ENCODE assay signal across 9 cellular contexts in the genomic region with DNA sequence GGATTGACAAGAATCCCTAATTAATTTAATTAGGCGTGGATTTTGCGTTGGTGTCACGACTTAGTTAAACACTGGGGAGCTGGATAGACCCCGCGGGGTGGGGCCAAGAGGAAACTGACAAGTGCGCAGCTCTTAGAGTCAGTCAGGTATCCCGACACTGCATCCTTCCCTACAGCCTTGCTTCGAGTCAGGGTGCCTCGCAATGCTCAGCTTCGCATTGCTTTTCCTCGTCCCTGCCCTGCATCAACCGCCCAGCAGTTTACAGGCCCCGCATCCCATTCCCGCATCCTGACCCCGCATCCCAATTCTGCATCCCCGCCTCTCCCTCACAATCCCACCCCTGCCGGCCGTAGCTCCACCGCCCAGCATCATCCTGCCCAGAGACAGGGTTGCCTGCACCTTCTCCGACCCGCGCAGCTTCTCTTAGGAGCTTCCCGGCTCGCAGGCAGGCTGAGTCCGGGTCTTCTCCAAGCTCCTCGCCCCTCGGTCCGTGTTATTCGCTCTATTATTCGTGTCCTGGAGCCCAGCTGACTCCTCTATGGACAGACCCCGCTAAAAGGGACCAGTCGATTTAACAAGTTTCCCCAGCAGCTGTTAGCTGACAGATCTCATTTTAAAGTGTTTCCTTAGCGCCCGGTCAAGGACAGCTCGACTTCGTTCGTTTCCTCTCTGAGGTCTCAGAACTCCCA. TPM values are rescaled to one million over a fixed set of nuclear protein-coding genes. Genes with fewer than 3 reads are reported as not detected.
DNase-seq lines count a peak whose midpoint lies in the region; ATAC-seq, FAIRE-seq and TF ChIP-seq lines count a peak whose summit lies in the region.
"Had no signal": no experiment of that assay in that cellular context is flagged by ENCODE, and none has a peak within 500 bp of the region (broad histone marks: within the 10 kb centered on the region; RNA-seq: fewer than 3 reads in every experiment).

No MANE protein-coding gene starts in this region.

- ATAC-seq in GM23338 (peak; percentile 15), thoracic aorta (ENCODE audit: insufficient number of reproducible peaks, low FRiP score, low read depth) (no peak), HG02840 (IDR thresholded peaks at IDR 0.05; ENCODE audit: low FRiP score, unreplicated experiment) (no peak)
- ATAC-seq: left colon had no signal

- in situ Hi-C loops in brain microvascular endothelial cell (cut with HindIII; ENCODE audit: low pct_ligation_motif_present, low sequenced_read_pairs): no loop called here

- TF ChIP-seq RAD21 in SK-N-SH (IDR thresholded peaks at IDR 0.05; ENCODE audit: low read length): no peak

- POLR2A ChIA-PET in SK-N-SH (lab: Yijun Ruan, JAX): interaction anchor here (0.5 to 1.0 kb wide), 2 partner anchors 227 to 669 kb away, joined by 3 read pairs; no protein-coding TSS in a partner anchor

- H3K9me2 ChIP-seq in GM23338 (ENCODE audit: insufficient read depth) (no peaks in the 10 kb centered on the region), SK-N-SH (no peaks in the 10 kb centered on the region)

- H3F3A ChIP-seq in GM23338 (replicated peaks; ENCODE audit: low read depth) (peaks cover 11% of the 10 kb centered on the region), SK-N-SH (replicated peaks; ENCODE audit: insufficient read depth) (peaks cover 16% of the 10 kb centered on the region)

- H3K4me3 ChIP-seq in GM23338: peak overlapping the region; percentile 81
- peak overlapping the region; percentile 90 to 91 for H3K4me3 ChIP-seq in SK-N-SH (ENCODE audit: low read depth in 2 of 2, low read length in 1 of 2)
- H3K4me3 ChIP-seq in thoracic aorta: peak overlapping the region; percentile 78
- H3K4me3 ChIP-seq in small intestine (ENCODE audit: low read depth in 1 of 2, low read length in 2 of 2): peak overlapping the region in 1 of 2 donors; percentile 14
- H3K4me3 ChIP-seq in brain microvascular endothelial cell (ENCODE audit: low read depth, low read length): no peak overlapping the region

- peak overlapping the region; percentile 94 for H2AFZ ChIP-seq in GM23338
- H2AFZ ChIP-seq in SK-N-SH (ENCODE audit: low read depth): peak overlapping the region; percentile 99

- H4K20me1 ChIP-seq in GM23338 (replicated peaks; ENCODE audit: insufficient read depth): no peaks in the 10 kb centered on the region
- peaks cover 3% of the 10 kb centered on the region; the same call in 1 of the 2 replicates for H4K20me1 ChIP-seq in SK-N-SH (ENCODE audit: insufficient read depth)

- H3K9ac ChIP-seq in SK-N-SH: peak overlapping the region; percentile 77; the same call in 1 of the 2 replicates

- H3K4me1 Mint-ChIP-seq in GM23338 (peaks cover 44% of the 10 kb centered on the region), glutamatergic neuron (ENCODE audit: low read depth, unreplicated experiment) (peaks cover 23% of the 10 kb centered on the region)

- H3K27me3 ChIP-seq in GM23338 (ENCODE audit: insufficient read depth) (peaks cover 76% of the 10 kb centered on the region), SK-N-SH (ENCODE audit: insufficient read depth) (no peaks in the 10 kb centered on the region), thoracic aorta (replicated peaks; ENCODE audit: insufficient read depth) (peaks cover 9% of the 10 kb centered on the region), small intestine (ENCODE audit: control insufficient read depth in 2 of 2, insufficient read depth in 2 of 2, low read length in 2 of 2) (peaks cover 0 to 32% of the 10 kb centered on the region in 2 donors), brain microvascular endothelial cell (replicated peaks) (peaks cover 61% of the 10 kb centered on the region)

- 10% methylated on average over 31 of the region's 37 CpGs for WGBS in SK-N-SH (ENCODE audit: low lambda C conversion rate)
- WGBS in small intestine, 3 donors: 3 to 5% (median 4%) methylated on average over 37 of the region's 37 CpGs

- DNase-seq in COR-L47 (lab: John Stamatoyannopoulos, UW): peak; percentile 24
- DNase-seq in GM23338 (ENCODE audit: low spot score): peak; percentile 78
- DNase-seq in SK-N-SH: peak; percentile 63
- peak; percentile 74 for DNase-seq in glutamatergic neuron
- no peak for DNase-seq in thoracic aorta (ENCODE audit: low spot score)
- DNase-seq in small intestine: no peak
- no peak for DNase-seq in brain microvascular endothelial cell

- CTCF ChIA-PET in SK-N-SH (lab: Yijun Ruan, JAX): interaction anchor here (0.7 to 3.0 kb wide), 4 partner anchors 197 to 386 kb away, joined by 3 to 10 read pairs (median 4); no protein-coding TSS in a partner anchor

- peaks cover 48% of the 10 kb centered on the region for H3K4me1 ChIP-seq in GM23338 (ENCODE audit: insufficient read depth)
- H3K4me1 ChIP-seq in SK-N-SH (ENCODE audit: control insufficient read depth in 1 of 2, insufficient read depth in 2 of 2, low read depth in 1 of 2, low read length in 1 of 2): peaks cover 3 to 15% of the 10 kb centered on the region in 2 experiments; a peak in 3 of 4 replicates
- H3K4me1 ChIP-seq in thoracic aorta (ENCODE audit: control insufficient read depth in 1 of 2, low read depth in 2 of 2): peaks cover 8 to 53% of the 10 kb centered on the region in 2 donors
- peaks cover 2 to 8% of the 10 kb centered on the region in 2 donors for H3K4me1 ChIP-seq in small intestine (ENCODE audit: control insufficient read depth in 2 of 2, insufficient read depth in 1 of 2, low read depth in 1 of 2, low read length in 1 of 2)

- TF ChIP-seq EP300 in SK-N-SH (IDR thresholded peaks at IDR 0.05; ENCODE audit: borderline replicate concordance in 1 of 2, low read depth in 1 of 2, low read length in 1 of 2): no peak

- H3K79me2 ChIP-seq in GM23338 (replicated peaks; ENCODE audit: insufficient read depth): peaks cover 14% of the 10 kb centered on the region
- peaks cover 43% of the 10 kb centered on the region for H3K79me2 ChIP-seq in SK-N-SH (ENCODE audit: insufficient read depth)

- TF ChIP-seq CTCF in GM23338 (conservative IDR thresholded peaks at IDR 0.05; ENCODE audit: low read depth in 2 of 2) (no peak), SK-N-SH (IDR thresholded peaks at IDR 0.05) (no peak), glutamatergic neuron (IDR thresholded peaks at IDR 0.05; ENCODE audit: partially characterized antibody, unreplicated experiment) (no peak), thoracic aorta (IDR thresholded peaks at IDR 0.05) (no peak), brain microvascular endothelial cell (IDR thresholded peaks at IDR 0.05; ENCODE audit: low read depth, low read length, missing control alignments) (no peak)

- H3K36me3 Mint-ChIP-seq in GM23338 (ENCODE audit: low read depth) (no peaks in the 10 kb centered on the region), glutamatergic neuron (ENCODE audit: unreplicated experiment) (peaks cover 8% of the 10 kb centered on the region)

- peak overlapping the region; percentile 76 for H3K4me3 Mint-ChIP-seq in GM23338
- H3K4me3 Mint-ChIP-seq in glutamatergic neuron (ENCODE audit: unreplicated experiment): peak overlapping the region; percentile 94

- no peak for FAIRE-seq in small intestine (lab: Jason Lieb, UNC)

- H3K27ac Mint-ChIP-seq in GM23338 (no peak overlapping the region), glutamatergic neuron (ENCODE audit: unreplicated experiment) (peak overlapping the region; percentile 97)

- H3K4me2 ChIP-seq in GM23338: peak overlapping the region; percentile 99
- peak overlapping the region; percentile 91 for H3K4me2 ChIP-seq in SK-N-SH

- H3K9me3 ChIP-seq in SK-N-SH (no peaks in the 10 kb centered on the region), thoracic aorta (no peaks in the 10 kb centered on the region), small intestine (ENCODE audit: control insufficient read depth, low read depth) (no peaks in the 10 kb centered on the region)

- H3K27me3 Mint-ChIP-seq in GM23338 (ENCODE audit: insufficient read depth, low read depth, poor library complexity) (peaks cover 81% of the 10 kb centered on the region), glutamatergic neuron (ENCODE audit: unreplicated experiment) (peaks cover 56% of the 10 kb centered on the region)

- H3K9me3 Mint-ChIP-seq in GM23338 (no peaks in the 10 kb centered on the region; the same call in 1 of the 3 replicates), glutamatergic neuron (ENCODE audit: unreplicated experiment) (peaks cover 62% of the 10 kb centered on the region)

- H3K27ac ChIP-seq in GM23338 (ENCODE audit: low read depth) (no peak overlapping the region), SK-N-SH (ENCODE audit: low read depth in 2 of 2, low read length in 1 of 2) (peak overlapping the region; percentile 15 to 85; a peak in 3 of 4 replicates), thoracic aorta (peak overlapping the region in 1 of 2 donors; percentile 74), small intestine (ENCODE audit: low read depth in 1 of 2, low read length in 1 of 2) (no peak overlapping the region), brain microvascular endothelial cell (no peak overlapping the region)

- no peaks in the 10 kb centered on the region for H3K36me3 ChIP-seq in GM23338 (ENCODE audit: insufficient read depth)
- peaks cover 5 to 9% of the 10 kb centered on the region in 2 experiments for H3K36me3 ChIP-seq in SK-N-SH (replicated peaks in 1 of 2; ENCODE audit: control insufficient read depth in 1 of 2, insufficient read depth in 2 of 2, low read length in 1 of 2)
- no peaks in the 10 kb centered on the region for H3K36me3 ChIP-seq in thoracic aorta
- no peaks in the 10 kb centered on the region for H3K36me3 ChIP-seq in small intestine (ENCODE audit: control insufficient read depth in 2 of 2, insufficient read depth in 2 of 2, low read length in 2 of 2)
- H3K36me3 ChIP-seq in brain microvascular endothelial cell (replicated peaks): no peaks in the 10 kb centered on the region

TF ChIP-seq in SK-N-SH, 30 proteins besides CTCF, POLR2A, EP300 and RAD21 (continues in another document):
- no peak for TF ChIP-seq MEF2A (IDR thresholded peaks at IDR 0.05; ENCODE audit: borderline replicate concordance, low read depth)
- TF ChIP-seq SMC3 (IDR thresholded peaks at IDR 0.05; ENCODE audit: low read depth, low read length): no peak

RNA-seq across cellular contexts. Expression of a gene that starts 0.7 kb away (rescaled TPM):
- total RNA-seq in GM23338 (2014; rRNA removed; shearing (Covaris generic)): 0.10 TPM in 1 of 2 replicates, not detected in the other
- polyA plus RNA-seq in GM23338 (2016; fragmentation: Nextera tagmentation; extraction: Ambion mirVana) (0.10 and 0.19 TPM in 2 replicates), SK-N-SH (2012; rRNA removed) (17.1 and 20.2 TPM in 2 replicates), small intestine (under 1 TPM in 1 of 3 donors, not detected in 2; 0.03 TPM)
- 10.8 and 11.8 TPM in 2 replicates for polyA plus RNA-seq in SK-N-SH (2012; cell fraction: cytosol; rRNA removed)
- polyA plus RNA-seq in SK-N-SH (2012; cell fraction: nucleus; rRNA removed): 81.5 and 86.0 TPM in 2 replicates
- total RNA-seq in glutamatergic neuron (ENCODE audit: unreplicated experiment) (264 TPM), thoracic aorta (10 to 100 TPM in 1 of 2 donors, under 1 TPM in 1; 0.35 to 12.3 TPM)

RNA-seq across cellular contexts. Expression of a gene that starts 3.0 kb away (rescaled TPM):
- total RNA-seq in GM23338 (2014; rRNA removed; shearing (Covaris generic)): 22.8 and 32.5 TPM in 2 replicates
- polyA plus RNA-seq in GM23338 (2016; fragmentation: Nextera tagmentation; extraction: Ambion mirVana) (59.1 and 76.8 TPM in 2 replicates), SK-N-SH (2012; rRNA removed) (4.4 and 4.5 TPM in 2 replicates), small intestine (10 to 100 TPM in 1 of 3 donors, 1 to 10 TPM in 2; 9.4 to 13.4 (median 9.7) TPM)
- 8.6 and 10.9 TPM in 2 replicates for polyA plus RNA-seq in SK-N-SH (2012; cell fraction: cytosol; rRNA removed)
- polyA plus RNA-seq in SK-N-SH (2012; cell fraction: nucleus; rRNA removed): 2.7 and 5.1 TPM in 2 replicates
- total RNA-seq in glutamatergic neuron (ENCODE audit: unreplicated experiment) (93.9 TPM), thoracic aorta (10 to 100 TPM; 26.6 to 39.5 TPM)

Comparison
In these comparisons a context has a peak if more than half of its experiments do, and no peak if none do; other contexts are left out.
1. DNase-seq: peak in COR-L47 (single experiment), GM23338 (single experiment), SK-N-SH (single experiment) and glutamatergic neuron (single experiment); none in thoracic aorta (single experiment), small intestine (single experiment) and brain microvascular endothelial cell (single experiment).
2. H3K27ac ChIP-seq: peak in SK-N-SH (2 of 2); none in GM23338 (single experiment), small intestine (0 of 2) and brain microvascular endothelial cell (single experiment).
3. RNA of a gene that starts 0.7 kb away (total RNA-seq): 264 TPM in glutamatergic neuron (single experiment); 0.35 to 12.3 TPM in thoracic aorta and 0.10 TPM in GM23338; every median in the first group is over 10 times any median in the second.